ENCODE assay signal across 18 cellular contexts in the genomic region with DNA sequence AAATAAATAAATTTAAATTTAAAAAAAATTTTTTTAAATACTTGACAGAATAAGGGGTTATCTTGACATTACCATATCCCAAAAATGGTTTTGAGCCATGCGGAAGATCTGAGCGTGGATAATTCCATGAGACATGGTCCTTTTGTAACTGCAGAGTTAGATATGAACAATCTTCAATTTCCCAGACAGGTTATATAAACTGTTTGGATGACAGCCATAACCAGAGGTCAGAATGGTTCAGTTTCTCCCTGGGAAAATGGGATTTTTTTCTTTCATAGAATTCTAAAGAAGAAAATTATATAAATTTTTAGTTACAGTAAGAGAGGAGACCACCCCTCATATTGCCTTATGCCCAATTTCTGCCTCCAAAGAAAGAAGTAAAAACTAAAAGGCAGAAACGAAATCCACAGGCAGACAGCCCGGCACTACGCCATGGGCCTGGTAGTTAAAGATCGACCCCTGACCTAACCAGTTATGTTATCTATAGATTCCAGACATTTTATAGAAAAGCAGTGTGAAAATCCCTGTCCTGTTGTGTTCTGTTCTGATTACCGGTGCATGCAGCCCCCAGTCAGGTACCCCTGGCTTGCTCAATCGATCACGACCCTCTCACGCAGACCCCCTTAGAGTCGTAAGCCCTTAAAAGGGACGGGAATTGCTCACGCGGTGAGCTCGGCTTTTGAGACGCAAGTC. TPM values are rescaled to one million over a fixed set of nuclear protein-coding genes. Genes with fewer than 3 reads are reported as not detected.
DNase-seq lines count a peak whose midpoint lies in the region; ATAC-seq lines count a peak whose summit lies in the region.
"Had no signal": no experiment of that assay in that cellular context is flagged by ENCODE, and none has a peak within 500 bp of the region (broad histone marks: within the 10 kb centered on the region; RNA-seq: fewer than 3 reads in every experiment).

No MANE protein-coding gene starts in this region.

- peak overlapping the region; percentile 69 for H3K27ac Mint-ChIP-seq in activated naive CD4-positive, alpha-beta T cell treated with anti-CD3 and anti-CD28 coated beads for 36 hours
- H3K27ac Mint-ChIP-seq in activated naive CD4-positive, alpha-beta T cell treated with anti-CD3 and anti-CD28 coated beads, Interleukin-2, amount 50 U/mL, for 72 hours: no peak overlapping the region
- peak overlapping the region; percentile 77 to 84 for H3K27ac Mint-ChIP-seq in T-cell
- peak overlapping the region; percentile 96 for H3K27ac Mint-ChIP-seq in central memory CD8-positive, alpha-beta T cell (ENCODE audit: low read depth)
- peak overlapping the region; percentile 94 for H3K27ac Mint-ChIP-seq in stimulated activated effector memory CD8-positive, alpha-beta T cell treated with anti-CD3 and anti-CD28 coated beads, Interleukin-12 subunit alpha, Interleukin-12 subunit beta, amount 100 ng/mL, for 72 hours

- ATAC-seq in activated naive CD4-positive, alpha-beta T cell treated with anti-CD3 and anti-CD28 coated beads, Interleukin-2, amount 50 U/mL, for 72 hours: no peak
- ATAC-seq in T-cell (replicated peaks in 1 of 4) (no peak), HG03378 (IDR thresholded peaks at IDR 0.05; ENCODE audit: unreplicated experiment) (no peak)
- no peak for ATAC-seq in central memory CD8-positive, alpha-beta T cell (replicated peaks; ENCODE audit: extremely low read depth, poor library complexity, severe bottlenecking)
- ATAC-seq in stimulated activated effector memory CD8-positive, alpha-beta T cell treated with anti-CD3 and anti-CD28 coated beads, Interleukin-12 subunit alpha, Interleukin-12 subunit beta, amount 100 ng/mL, for 72 hours: no peak
- ATAC-seq: left lobe of liver had no signal

- POLR2A ChIA-PET in T-cell (lab: Charles Lee): interaction anchor here in 1 of 2 donors (0.7 kb wide), 1 partner anchor 16 kb away, joined by 4 read pairs; no protein-coding TSS in a partner anchor

- H3K36me3 Mint-ChIP-seq in activated naive CD4-positive, alpha-beta T cell treated with anti-CD3 and anti-CD28 coated beads for 36 hours (ENCODE audit: low read depth): peaks cover 22% of the 10 kb centered on the region
- peaks cover 5 to 48% of the 10 kb centered on the region in 2 donors for H3K36me3 Mint-ChIP-seq in activated naive CD4-positive, alpha-beta T cell treated with anti-CD3 and anti-CD28 coated beads, Interleukin-2, amount 50 U/mL, for 72 hours
- peaks cover 17% of the 10 kb centered on the region for H3K36me3 Mint-ChIP-seq in T-cell
- peaks cover 25% of the 10 kb centered on the region for H3K36me3 Mint-ChIP-seq in central memory CD8-positive, alpha-beta T cell (ENCODE audit: insufficient read depth)
- H3K36me3 Mint-ChIP-seq in stimulated activated effector memory CD8-positive, alpha-beta T cell treated with anti-CD3 and anti-CD28 coated beads, Interleukin-12 subunit alpha, Interleukin-12 subunit beta, amount 100 ng/mL, for 72 hours: peaks cover 71% of the 10 kb centered on the region

- CTCF ChIA-PET in activated naive CD4-positive, alpha-beta T cell treated with anti-CD3 and anti-CD28 coated beads for 36 hours (lab: Charles Lee): interaction anchor here (3.8 kb wide), 1 partner anchor 65 kb away, joined by 40 read pairs; no protein-coding TSS in a partner anchor
- CTCF ChIA-PET in T-cell (lab: Charles Lee): interaction anchor here (0.6 kb wide), 2 partner anchors 41 to 130 kb away, joined by 3 read pairs; no protein-coding TSS in a partner anchor

- DNase-seq in activated naive CD4-positive, alpha-beta T cell treated with anti-CD3 and anti-CD28 coated beads for 36 hours: no peak
- DNase-seq in activated naive CD4-positive, alpha-beta T cell treated with anti-CD3 and anti-CD28 coated beads, Interleukin-2, amount 50 U/mL, for 72 hours (ENCODE audit: low spot score in 2 of 2): no peak
- DNase-seq in T-cell (no peak), activated gamma-delta T cell (lab: John Stamatoyannopoulos, UW) (no peak)
- DNase-seq in central memory CD8-positive, alpha-beta T cell (ENCODE audit: low spot score in 2 of 2): no peak
- no peak for DNase-seq in stimulated activated effector memory CD8-positive, alpha-beta T cell treated with anti-CD3 and anti-CD28 coated beads, Interleukin-12 subunit alpha, Interleukin-12 subunit beta, amount 100 ng/mL, for 72 hours (ENCODE audit: low spot score in 2 of 2)
- DNase-seq: caudate nucleus, esophagus squamous epithelium, Kasumi-1, NCI-H1092, NCI-H2081 treated with DMSO at 0.1 percent for 48 hours, NCI-H510A treated with DMSO at 0.1 percent for 48 hours, nucleus accumbens, retina, transverse colon, WERI-Rb-1 had no signal

- H3K27me3 Mint-ChIP-seq in activated naive CD4-positive, alpha-beta T cell treated with anti-CD3 and anti-CD28 coated beads for 36 hours (ENCODE audit: low read depth): no peaks in the 10 kb centered on the region
- no peaks in the 10 kb centered on the region for H3K27me3 Mint-ChIP-seq in T-cell
- no peaks in the 10 kb centered on the region for H3K27me3 Mint-ChIP-seq in central memory CD8-positive, alpha-beta T cell

- H3K4me3 Mint-ChIP-seq in activated naive CD4-positive, alpha-beta T cell treated with anti-CD3 and anti-CD28 coated beads for 36 hours: no peak overlapping the region
- H3K4me3 Mint-ChIP-seq in T-cell: peak overlapping the region; percentile 35 to 41 (median 39)
- H3K4me3 Mint-ChIP-seq in central memory CD8-positive, alpha-beta T cell: peak overlapping the region; percentile 87
- H3K4me3 Mint-ChIP-seq in stimulated activated effector memory CD8-positive, alpha-beta T cell treated with anti-CD3 and anti-CD28 coated beads, Interleukin-12 subunit alpha, Interleukin-12 subunit beta, amount 100 ng/mL, for 72 hours: peak overlapping the region; percentile 75

- intact Hi-C loops in activated naive CD4-positive, alpha-beta T cell treated with anti-CD3 and anti-CD28 coated beads for 36 hours (cut with micrococcal nuclease): no loop called here

- H3K9me3 Mint-ChIP-seq in activated naive CD4-positive, alpha-beta T cell treated with anti-CD3 and anti-CD28 coated beads for 36 hours: no peaks in the 10 kb centered on the region
- no peaks in the 10 kb centered on the region for H3K9me3 Mint-ChIP-seq in activated naive CD4-positive, alpha-beta T cell treated with anti-CD3 and anti-CD28 coated beads, Interleukin-2, amount 50 U/mL, for 72 hours
- H3K9me3 Mint-ChIP-seq in T-cell: no peaks in the 10 kb centered on the region
- no peaks in the 10 kb centered on the region for H3K9me3 Mint-ChIP-seq in central memory CD8-positive, alpha-beta T cell
- H3K9me3 Mint-ChIP-seq in stimulated activated effector memory CD8-positive, alpha-beta T cell treated with anti-CD3 and anti-CD28 coated beads, Interleukin-12 subunit alpha, Interleukin-12 subunit beta, amount 100 ng/mL, for 72 hours: no peaks in the 10 kb centered on the region

- H3K4me1 Mint-ChIP-seq in activated naive CD4-positive, alpha-beta T cell treated with anti-CD3 and anti-CD28 coated beads for 36 hours (ENCODE audit: low read depth): peaks cover 74% of the 10 kb centered on the region
- H3K4me1 Mint-ChIP-seq in T-cell: peaks cover 59 to 81% (median 69%) of the 10 kb centered on the region in 3 donors
- peaks cover 79% of the 10 kb centered on the region for H3K4me1 Mint-ChIP-seq in central memory CD8-positive, alpha-beta T cell
- peaks cover 74% of the 10 kb centered on the region for H3K4me1 Mint-ChIP-seq in stimulated activated effector memory CD8-positive, alpha-beta T cell treated with anti-CD3 and anti-CD28 coated beads, Interleukin-12 subunit alpha, Interleukin-12 subunit beta, amount 100 ng/mL, for 72 hours

RNA-seq across cellular contexts. Expression of a gene that starts 3.0 kb away (rescaled TPM):
- total RNA-seq in activated naive CD4-positive, alpha-beta T cell treated with anti-CD3 and anti-CD28 coated beads for 36 hours: 10 to 100 TPM; 31.3 to 31.9 TPM
- total RNA-seq in activated naive CD4-positive, alpha-beta T cell treated with anti-CD3 and anti-CD28 coated beads, Interleukin-2, amount 50 U/mL, for 72 hours: 10 to 100 TPM; 16.1 to 45.0 TPM
- 10 to 100 TPM; 14.3 to 29.4 (median 17.3) TPM for total RNA-seq in T-cell

Comparison
In these comparisons a context has a peak if more than half of its experiments do, and no peak if none do; other contexts are left out.
1. H3K27ac Mint-ChIP-seq: peak in activated naive CD4-positive, alpha-beta T cell treated with anti-CD3 and anti-CD28 coated beads for 36 hours (single experiment), T-cell (2 of 2), central memory CD8-positive, alpha-beta T cell (single experiment) and stimulated activated effector memory CD8-positive, alpha-beta T cell treated with anti-CD3 and anti-CD28 coated beads, Interleukin-12 subunit alpha, Interleukin-12 subunit beta, amount 100 ng/mL, for 72 hours (single experiment); none in activated naive CD4-positive, alpha-beta T cell treated with anti-CD3 and anti-CD28 coated beads, Interleukin-2, amount 50 U/mL, for 72 hours (0 of 2).